Comparison of ENCODE assay signal across 20 cellular contexts in genomic region chr11:28708075-28708474, GRCh38.
"Had no signal": no experiment of that assay in that cellular context is flagged by ENCODE, and none has a peak within 500 bp of the region (broad histone marks: within the 10 kb centered on the region; RNA-seq: fewer than 3 reads in every experiment).

No MANE protein-coding gene starts in this region.

- H3K27me3 ChIP-seq: esophagus squamous epithelium, foreskin keratinocyte, gastroesophageal sphincter, heart left ventricle, left lung had no signal

- ATAC-seq: esophagus mucosa, foreskin keratinocyte, gastroesophageal sphincter, heart left ventricle, left cardiac atrium, left lung, left ventricle myocardium superior, lower lobe of right lung, mucosa of descending colon had no signal

- H3K4me3 ChIP-seq: coronary artery, dorsolateral prefrontal cortex, esophagus squamous epithelium, gastroesophageal sphincter, heart left ventricle, left lung, lower lobe of right lung, mucosa of descending colon had no signal

- H3K27ac ChIP-seq: coronary artery, dorsolateral prefrontal cortex, epithelial cell of prostate, esophagus squamous epithelium, foreskin keratinocyte, gastroesophageal sphincter, heart left ventricle, left lung, lower lobe of right lung had no signal

- DNase-seq: dermis blood vessel endothelial cell; dorsolateral prefrontal cortex; effector CD4-positive, alpha-beta T cell; effector memory CD4-positive, alpha-beta T cell; erythroblast; esophagus squamous epithelium; foreskin keratinocyte; heart left ventricle; hippocampal formation; left cardiac atrium; left lung; left ventricle myocardium superior; lower lobe of right lung; mesenchymal stem cell; mucosa of descending colon; naive B cell had no signal

- H3K9me3 ChIP-seq: esophagus squamous epithelium, gastroesophageal sphincter, heart left ventricle, left lung, lower lobe of right lung, mucosa of descending colon had no signal

- H3K36me3 ChIP-seq: esophagus squamous epithelium, gastroesophageal sphincter, heart left ventricle, left lung, lower lobe of right lung had no signal

- H3K4me1 ChIP-seq: esophagus squamous epithelium, foreskin keratinocyte, gastroesophageal sphincter, heart left ventricle, left lung, lower lobe of right lung had no signal
